Comparison of ENCODE assay signal across 10 cellular contexts in genomic region chr3:58564456-58565160, GRCh38. TPM values are rescaled to one million over a fixed set of nuclear protein-coding genes. Genes with fewer than 3 reads are reported as not detected.
DNase-seq lines count a peak whose midpoint lies in the region; ATAC-seq and TF ChIP-seq lines count a peak whose summit lies in the region.
"Had no signal": no experiment of that assay in that cellular context is flagged by ENCODE, and none has a peak within 500 bp of the region (broad histone marks: within the 10 kb centered on the region; RNA-seq: fewer than 3 reads in every experiment).

No MANE protein-coding gene starts in this region.

- TF ChIP-seq CTCF in cardiac fibroblast (IDR thresholded peaks at IDR 0.05; ENCODE audit: low read depth, low read length): no peak
- no peak for TF ChIP-seq CTCF in left lung (IDR thresholded peaks at IDR 0.05)

- H3K27me3 ChIP-seq in ACC112 (ENCODE audit: insufficient read depth, low read length) (no peaks in the 10 kb centered on the region), left lung (no peaks in the 10 kb centered on the region)

- H3K4me3 ChIP-seq in ACC112 (ENCODE audit: low read depth, low read length): peak overlapping the region; percentile 53; the same call in 1 of the 2 replicates
- H3K4me3 ChIP-seq in cardiac fibroblast (replicated peaks in 1 of 2; ENCODE audit: low read depth in 2 of 2, low read length in 2 of 2): no peak overlapping the region
- H3K4me3 ChIP-seq in left lung: no peak overlapping the region

- H3K4me1 ChIP-seq in ACC112 (ENCODE audit: control insufficient read depth, insufficient read depth, low read length, unreplicated experiment) (peaks cover 26% of the 10 kb centered on the region), left lung (peaks cover 0 to 7% of the 10 kb centered on the region in 2 donors)

- peak; percentile 19 for ATAC-seq in left lung
- no peak for ATAC-seq in HG02885 (IDR thresholded peaks at IDR 0.05; ENCODE audit: poor library complexity, unreplicated experiment)

- intact Hi-C loops in left lung (cut with DNase I): no loop called here

- H3K79me2 ChIP-seq in ACC112 (ENCODE audit: control insufficient read depth, insufficient read depth, low read length, unreplicated experiment): no peaks in the 10 kb centered on the region

- no peaks in the 10 kb centered on the region for H3K9me3 ChIP-seq in left lung

- DNase-seq in HS-5 (ENCODE audit: low read depth): peak; percentile 84
- DNase-seq in cardiac fibroblast (ENCODE audit: low read depth in 2 of 2): peak; percentile 78 to 90
- DNase-seq in left lung: no peak
- DNase-seq in hippocampal formation (lab: John Stamatoyannopoulos, UW): no peak
- DNase-seq in activated CD4-positive, alpha-beta T cell treated with anti-CD3 and anti-CD28 coated beads, Interleukin-2, amount 50 U/mL, for 4 hours: no peak
- no peak for DNase-seq in epidermal melanocyte (ENCODE audit: insufficient read length, low spot score)
- DNase-seq: activated CD4-positive, alpha-beta T cell treated with anti-CD3 and anti-CD28 coated beads for 4 hours; stimulated activated CD4-positive, alpha-beta T cell treated with anti-CD3 and anti-CD28 coated beads, Interleukin-2, amount 100 ng/mL, for 24 hours had no signal

- H3K36me3 ChIP-seq in ACC112 (ENCODE audit: insufficient read depth, low read length) (no peaks in the 10 kb centered on the region), left lung (peaks cover 0 to 38% of the 10 kb centered on the region in 2 donors)

- H2AFZ ChIP-seq in ACC112 (ENCODE audit: low read length, unreplicated experiment): peak overlapping the region; percentile 55

- H3K27ac ChIP-seq in ACC112 (ENCODE audit: low read depth, low read length) (peak overlapping the region; percentile 80), left lung (no peak overlapping the region)

RNA-seq across cellular contexts. Expression of gene FAM107A, which starts 12.6 kb away (rescaled TPM):
- 10 to 100 TPM in 1 of 2 donors, 1 to 10 TPM in 1; 9.2 to 46.5 TPM for total RNA-seq in left lung

RNA-seq across cellular contexts. Expression of gene ACOX2, which starts 27.6 kb away (rescaled TPM):
- 10 to 100 TPM in 1 of 2 donors, 1 to 10 TPM in 1; 9.8 to 31.0 TPM for total RNA-seq in left lung

Comparison
In these comparisons a context has a peak if more than half of its experiments do, and no peak if none do; other contexts are left out.
1. DNase-seq: peak in HS-5 (single experiment) and cardiac fibroblast (2 of 2); none in left lung (0 of 2), hippocampal formation (0 of 2), activated CD4-positive, alpha-beta T cell treated with anti-CD3 and anti-CD28 coated beads, Interleukin-2, amount 50 U/mL, for 4 hours (0 of 2) and epidermal melanocyte (single experiment).